Comparison of ENCODE assay signal across 21 cellular contexts in the genomic region with DNA sequence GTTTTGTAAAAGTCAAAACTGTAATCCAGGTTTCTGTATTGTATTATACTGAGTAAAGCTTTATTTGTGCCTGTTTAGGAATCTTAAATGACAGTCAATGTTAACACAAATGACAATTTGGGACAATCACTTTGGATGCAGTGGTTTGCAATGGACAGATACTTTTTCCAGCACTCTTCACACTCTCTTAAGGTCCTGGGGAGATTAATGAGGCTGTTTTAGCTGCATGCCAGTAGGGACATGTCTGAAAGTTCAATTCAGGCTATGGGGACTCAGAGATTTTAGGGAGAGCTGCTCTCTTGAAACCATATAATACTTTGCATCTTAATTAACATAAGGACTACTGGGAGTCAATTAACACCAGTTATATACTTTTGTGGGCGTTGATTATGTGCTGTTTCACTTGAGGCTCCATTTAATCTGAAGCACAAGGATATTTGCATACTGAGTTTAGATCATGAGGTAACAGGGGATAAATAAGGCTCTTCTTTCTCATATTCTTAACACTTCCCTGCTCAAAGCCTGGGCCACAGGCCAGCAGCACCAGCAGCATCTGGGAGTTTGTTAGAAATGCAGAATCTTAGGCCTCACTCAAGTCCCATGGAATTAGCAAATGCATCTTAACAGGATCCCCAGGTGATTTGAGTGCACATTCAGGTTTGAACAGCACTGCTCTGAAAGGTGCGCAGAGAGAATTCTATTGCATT.
DNase-seq lines count a peak whose midpoint lies in the region; ATAC-seq and TF ChIP-seq lines count a peak whose summit lies in the region.
"Had no signal": no experiment of that assay in that cellular context is flagged by ENCODE, and none has a peak within 500 bp of the region (broad histone marks: within the 10 kb centered on the region; RNA-seq: fewer than 3 reads in every experiment).

No MANE protein-coding gene starts in this region.

- peaks cover 9% of the 10 kb centered on the region for H3K4me1 ChIP-seq in GM23338 (ENCODE audit: insufficient read depth)
- no peaks in the 10 kb centered on the region for H3K4me1 ChIP-seq in trophoblast cell (ENCODE audit: control insufficient read depth in 1 of 2, insufficient read depth in 2 of 2, low read length in 2 of 2)
- H3K4me1 ChIP-seq in uterus, result no peaks in the 10 kb centered on the region
- H3K4me1 ChIP-seq: Peyer's patch, SJCRH30 had no signal

- no peak overlapping the region for H3K4ac ChIP-seq in trophoblast cell (ENCODE audit: low read depth, low read length)

- H3K4me1 Mint-ChIP-seq in GM23338, result peaks cover 7% of the 10 kb centered on the region; the same call in 2 of the 3 replicates
- H3K4me1 Mint-ChIP-seq in WTC11, result peaks cover 13% of the 10 kb centered on the region
- no peaks in the 10 kb centered on the region for H3K4me1 Mint-ChIP-seq in osteocyte (ENCODE audit: unreplicated experiment)
- H3K4me1 Mint-ChIP-seq: B cell, CD14-positive monocyte had no signal

- no peak overlapping the region for H3K27ac ChIP-seq in GM23338 (ENCODE audit: low read depth)
- no peak overlapping the region for H3K27ac ChIP-seq in trophoblast cell (ENCODE audit: low read depth, low read length)
- no peak overlapping the region for H3K27ac ChIP-seq in uterus
- H3K27ac ChIP-seq: A549, GM23248, Peyer's patch, SJCRH30 had no signal

- intact Hi-C loops in uterus (cut with DNase I; ENCODE audit: low total_unique reads), result no loop called here

- no peak; the same call in 2 of the 3 replicates for ATAC-seq in GM23338
- peak; percentile 51 for ATAC-seq in WTC11
- ATAC-seq in GM18858 (IDR thresholded peaks at IDR 0.05; ENCODE audit: unreplicated experiment), result no peak
- ATAC-seq: A549, HCT116 had no signal

- TF ChIP-seq CTCF in GM23338 (conservative IDR thresholded peaks at IDR 0.05; ENCODE audit: low read depth in 2 of 2), result no peak
- no peak for TF ChIP-seq CTCF in WTC11 (IDR thresholded peaks at IDR 0.05)
- TF ChIP-seq CTCF in osteocyte (IDR thresholded peaks at IDR 0.05), result no peak
- no peak for TF ChIP-seq CTCF in uterus (IDR thresholded peaks at IDR 0.05)

- H2BK12ac ChIP-seq in trophoblast cell (ENCODE audit: low read length), result no peak overlapping the region

- H3K36me3 Mint-ChIP-seq in GM23338 (ENCODE audit: low read depth) (no peaks in the 10 kb centered on the region), WTC11 (no peaks in the 10 kb centered on the region), osteocyte (ENCODE audit: unreplicated experiment) (no peaks in the 10 kb centered on the region)
- H3K36me3 Mint-ChIP-seq: CD14-positive monocyte had no signal

- no peak overlapping the region for H2BK5ac ChIP-seq in trophoblast cell (ENCODE audit: low read depth, low read length, poor library complexity)

- H3K27ac Mint-ChIP-seq in GM23338, result peak overlapping the region; percentile 2
- peak overlapping the region; percentile 28; the same call in 1 of the 2 replicates for H3K27ac Mint-ChIP-seq in WTC11
- H3K27ac Mint-ChIP-seq in osteocyte (ENCODE audit: unreplicated experiment), result no peak overlapping the region
- H3K27ac Mint-ChIP-seq: B cell, CD14-positive monocyte had no signal

- no peaks in the 10 kb centered on the region for H3K27me3 Mint-ChIP-seq in GM23338 (ENCODE audit: insufficient read depth, low read depth, poor library complexity)
- H3K27me3 Mint-ChIP-seq in WTC11 (ENCODE audit: low read depth), result no peaks in the 10 kb centered on the region
- H3K27me3 Mint-ChIP-seq in osteocyte (ENCODE audit: unreplicated experiment), result peaks cover 2% of the 10 kb centered on the region
- H3K27me3 Mint-ChIP-seq: B cell had no signal

- no peak for DNase-seq in GM23338 (ENCODE audit: low spot score)
- peak; percentile 78 for DNase-seq in NCI-H524 treated with DMSO at 0.1 percent for 48 hours (lab: John Stamatoyannopoulos, UW)
- no peak for DNase-seq in WTC11 (ENCODE audit: low spot score)
- DNase-seq in trophoblast cell, result no peak
- DNase-seq in osteocyte (ENCODE audit: extremely low spot score, unreplicated experiment), result no peak
- DNase-seq in pons (ENCODE audit: low spot score), result no peak
- DNase-seq in uterus, result no peak
- DNase-seq: DMS79, GM23248, KBM-7, MM.1S, NCI-H1092 treated with DMSO at 0.1 percent for 48 hours, NCI-H2029 treated with DMSO at 0.1 percent for 48 hours, NCI-H774, Peyer's patch, SJCRH30 had no signal

- H3K36me3 ChIP-seq in GM23338 (ENCODE audit: insufficient read depth) (no peaks in the 10 kb centered on the region), trophoblast cell (ENCODE audit: control insufficient read depth in 1 of 2, insufficient read depth in 2 of 2, low read length in 2 of 2) (no peaks in the 10 kb centered on the region), uterus (no peaks in the 10 kb centered on the region)
- H3K36me3 ChIP-seq: Peyer's patch, SJCRH30 had no signal

- H4K8ac ChIP-seq in trophoblast cell (ENCODE audit: low read depth, low read length), result no peak overlapping the region

- H3K79me2 ChIP-seq in GM23338 (replicated peaks; ENCODE audit: insufficient read depth) (no peaks in the 10 kb centered on the region), trophoblast cell (ENCODE audit: control insufficient read depth, insufficient read depth, low read length, poor library complexity) (no peaks in the 10 kb centered on the region)

- WGBS in trophoblast cell (ENCODE audit: extremely low coverage, insufficient coverage, insufficient read length), result no CpG with 5 or more reads among the region's 2 CpGs

- H3K9ac ChIP-seq in trophoblast cell (ENCODE audit: low read length), result peak overlapping the region; percentile 59
- H3K9ac ChIP-seq: GM23248 had no signal

- H2AK5ac ChIP-seq in trophoblast cell (ENCODE audit: low read length), result no peak overlapping the region

- TF ChIP-seq POLR2A in uterus (IDR thresholded peaks at IDR 0.05), result no peak

- no peak overlapping the region for H3K4me3 Mint-ChIP-seq in GM23338
- H3K4me3 Mint-ChIP-seq in WTC11, result no peak overlapping the region
- no peak overlapping the region for H3K4me3 Mint-ChIP-seq in osteocyte (ENCODE audit: unreplicated experiment)
- H3K4me3 Mint-ChIP-seq: B cell, CD14-positive monocyte had no signal

- H4K20me1 ChIP-seq in GM23338 (replicated peaks; ENCODE audit: insufficient read depth), result no peaks in the 10 kb centered on the region

- POLR2A ChIA-PET in WTC11 (lab: Charles Lee), result no interaction called here

- H3K23ac ChIP-seq in trophoblast cell (ENCODE audit: low read length), result no peak overlapping the region

- no peak overlapping the region for H2BK120ac ChIP-seq in trophoblast cell (ENCODE audit: insufficient read depth, low read length, poor library complexity)

- H3K18ac ChIP-seq in trophoblast cell (ENCODE audit: low read length), result no peak overlapping the region

- H4K91ac ChIP-seq in trophoblast cell (ENCODE audit: low read depth, low read length), result no peak overlapping the region

- no peak overlapping the region for H3K14ac ChIP-seq in trophoblast cell (ENCODE audit: low read length)

- H3K9me3 ChIP-seq in trophoblast cell (ENCODE audit: insufficient read depth, low read depth, low read length) (no peaks in the 10 kb centered on the region), uterus (no peaks in the 10 kb centered on the region)
- H3K9me3 ChIP-seq: A549, Peyer's patch, SJCRH30 had no signal

- H3K27me3 ChIP-seq in GM23338 (ENCODE audit: insufficient read depth) (no peaks in the 10 kb centered on the region), trophoblast cell (ENCODE audit: insufficient read depth, low read length) (no peaks in the 10 kb centered on the region), uterus (no peaks in the 10 kb centered on the region)
- H3K27me3 ChIP-seq: Peyer's patch, SJCRH30 had no signal

- H3K4me2 ChIP-seq in GM23338, result no peak overlapping the region; the same call in 1 of the 2 replicates
- no peak overlapping the region for H3K4me2 ChIP-seq in trophoblast cell (ENCODE audit: low read length)
- H3K4me2 ChIP-seq: A549 had no signal

- H3K9me2 ChIP-seq in GM23338 (ENCODE audit: insufficient read depth), result no peaks in the 10 kb centered on the region

- H3K4me3 ChIP-seq in GM23338 (no peak overlapping the region), trophoblast cell (ENCODE audit: low read depth, low read length) (no peak overlapping the region), uterus (no peak overlapping the region)
- H3K4me3 ChIP-seq: A549, GM23248, Peyer's patch, SJCRH30 had no signal

- CTCF ChIA-PET in WTC11 (lab: Charles Lee), result no interaction called here

- H3F3A ChIP-seq in GM23338 (replicated peaks; ENCODE audit: low read depth), result no peaks in the 10 kb centered on the region

- H3K9me3 Mint-ChIP-seq in GM23338 (no peaks in the 10 kb centered on the region), WTC11 (no peaks in the 10 kb centered on the region), osteocyte (ENCODE audit: unreplicated experiment) (no peaks in the 10 kb centered on the region)

- no peak overlapping the region for H2AFZ ChIP-seq in GM23338
- no peak overlapping the region for H2AFZ ChIP-seq in trophoblast cell (ENCODE audit: insufficient read depth, low read length, poor library complexity)
- H2AFZ ChIP-seq: GM23248 had no signal

- H3K79me1 ChIP-seq in trophoblast cell (ENCODE audit: low read length), result no peaks in the 10 kb centered on the region

- H4K12ac ChIP-seq in trophoblast cell (ENCODE audit: low read depth, low read length), result no peak overlapping the region

TF ChIP-seq in GM23338, 12 proteins besides CTCF, POLR2A, EP300 and RAD21 (continues in another document):
- no peak for TF ChIP-seq CREB1 (CRISPR knock-in tag; IDR thresholded peaks at IDR 0.05; ENCODE audit: low read depth)
- no peak for TF ChIP-seq EZH2phosphoT487 (IDR thresholded peaks at IDR 0.05; ENCODE audit: unreplicated experiment)
- TF ChIP-seq, protein P1, sequence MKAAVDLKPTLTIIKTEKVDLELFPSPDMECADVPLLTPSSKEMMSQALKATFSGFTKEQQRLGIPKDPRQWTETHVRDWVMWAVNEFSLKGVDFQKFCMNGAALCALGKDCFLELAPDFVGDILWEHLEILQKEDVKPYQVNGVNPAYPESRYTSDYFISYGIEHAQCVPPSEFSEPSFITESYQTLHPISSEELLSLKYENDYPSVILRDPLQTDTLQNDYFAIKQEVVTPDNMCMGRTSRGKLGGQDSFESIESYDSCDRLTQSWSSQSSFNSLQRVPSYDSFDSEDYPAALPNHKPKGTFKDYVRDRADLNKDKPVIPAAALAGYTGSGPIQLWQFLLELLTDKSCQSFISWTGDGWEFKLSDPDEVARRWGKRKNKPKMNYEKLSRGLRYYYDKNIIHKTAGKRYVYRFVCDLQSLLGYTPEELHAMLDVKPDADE (IDR thresholded peaks at IDR 0.05), result no peak

TF ChIP-seq in WTC11, 78 proteins besides CTCF, POLR2A, EP300 and RAD21 (continues in another document):
- TF ChIP-seq, protein P2, sequence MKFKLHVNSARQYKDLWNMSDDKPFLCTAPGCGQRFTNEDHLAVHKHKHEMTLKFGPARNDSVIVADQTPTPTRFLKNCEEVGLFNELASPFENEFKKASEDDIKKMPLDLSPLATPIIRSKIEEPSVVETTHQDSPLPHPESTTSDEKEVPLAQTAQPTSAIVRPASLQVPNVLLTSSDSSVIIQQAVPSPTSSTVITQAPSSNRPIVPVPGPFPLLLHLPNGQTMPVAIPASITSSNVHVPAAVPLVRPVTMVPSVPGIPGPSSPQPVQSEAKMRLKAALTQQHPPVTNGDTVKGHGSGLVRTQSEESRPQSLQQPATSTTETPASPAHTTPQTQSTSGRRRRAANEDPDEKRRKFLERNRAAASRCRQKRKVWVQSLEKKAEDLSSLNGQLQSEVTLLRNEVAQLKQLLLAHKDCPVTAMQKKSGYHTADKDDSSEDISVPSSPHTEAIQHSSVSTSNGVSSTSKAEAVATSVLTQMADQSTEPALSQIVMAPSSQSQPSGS (CRISPR knock-in tag; IDR thresholded peaks at IDR 0.05; ENCODE audit: borderline replicate concordance, low read depth), result no peak
